1 cellular context compared by ENCODE assay signal in the genomic region with DNA sequence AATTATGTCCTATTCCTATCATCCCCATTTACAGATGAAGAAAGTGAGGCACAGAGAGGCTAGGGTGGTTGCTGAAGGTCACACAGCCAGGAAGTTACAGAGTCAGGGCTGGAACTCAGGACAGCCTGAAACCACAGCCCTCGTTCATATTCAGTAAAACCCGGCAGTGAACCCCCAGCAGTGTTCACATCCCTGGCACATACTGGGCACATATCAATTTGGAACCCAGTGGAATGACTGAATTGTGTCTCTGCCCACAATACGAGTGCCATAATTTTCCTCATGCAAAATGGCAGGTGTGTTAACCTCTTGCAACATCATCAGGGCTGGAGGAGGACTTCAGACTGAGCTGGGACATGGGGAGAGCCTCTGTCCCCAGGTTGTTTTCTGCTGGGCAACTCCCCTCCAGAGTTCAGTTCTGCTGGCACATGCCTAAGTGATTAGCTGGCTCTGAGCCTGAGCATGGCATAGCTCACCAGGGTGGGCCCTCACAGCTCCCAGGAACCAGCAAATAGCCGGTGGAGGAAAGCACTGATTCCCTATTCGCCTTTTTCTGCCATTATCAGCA.
TF ChIP-seq lines count a peak whose summit lies in the region.

No MANE protein-coding gene starts in this region.

TF ChIP-seq in H1, 55 proteins besides CTCF, POLR2A, EP300 and RAD21:
- no peak for TF ChIP-seq EZH2 (IDR thresholded peaks at IDR 0.05; ENCODE audit: low read depth, low read length, severe bottlenecking)
- no peak for TF ChIP-seq MAFK (IDR thresholded peaks at IDR 0.05; ENCODE audit: low read depth, low read length)
- no peak for TF ChIP-seq POU5F1 (IDR thresholded peaks at IDR 0.05; ENCODE audit: low read depth, low read length)
- TF ChIP-seq KDM1A (IDR thresholded peaks at IDR 0.05; ENCODE audit: borderline replicate concordance, low read length): peak; percentile 50; the same call in 1 of the 2 replicates
